Comparison of ENCODE assay signal across 8 cellular contexts in the genomic region with DNA sequence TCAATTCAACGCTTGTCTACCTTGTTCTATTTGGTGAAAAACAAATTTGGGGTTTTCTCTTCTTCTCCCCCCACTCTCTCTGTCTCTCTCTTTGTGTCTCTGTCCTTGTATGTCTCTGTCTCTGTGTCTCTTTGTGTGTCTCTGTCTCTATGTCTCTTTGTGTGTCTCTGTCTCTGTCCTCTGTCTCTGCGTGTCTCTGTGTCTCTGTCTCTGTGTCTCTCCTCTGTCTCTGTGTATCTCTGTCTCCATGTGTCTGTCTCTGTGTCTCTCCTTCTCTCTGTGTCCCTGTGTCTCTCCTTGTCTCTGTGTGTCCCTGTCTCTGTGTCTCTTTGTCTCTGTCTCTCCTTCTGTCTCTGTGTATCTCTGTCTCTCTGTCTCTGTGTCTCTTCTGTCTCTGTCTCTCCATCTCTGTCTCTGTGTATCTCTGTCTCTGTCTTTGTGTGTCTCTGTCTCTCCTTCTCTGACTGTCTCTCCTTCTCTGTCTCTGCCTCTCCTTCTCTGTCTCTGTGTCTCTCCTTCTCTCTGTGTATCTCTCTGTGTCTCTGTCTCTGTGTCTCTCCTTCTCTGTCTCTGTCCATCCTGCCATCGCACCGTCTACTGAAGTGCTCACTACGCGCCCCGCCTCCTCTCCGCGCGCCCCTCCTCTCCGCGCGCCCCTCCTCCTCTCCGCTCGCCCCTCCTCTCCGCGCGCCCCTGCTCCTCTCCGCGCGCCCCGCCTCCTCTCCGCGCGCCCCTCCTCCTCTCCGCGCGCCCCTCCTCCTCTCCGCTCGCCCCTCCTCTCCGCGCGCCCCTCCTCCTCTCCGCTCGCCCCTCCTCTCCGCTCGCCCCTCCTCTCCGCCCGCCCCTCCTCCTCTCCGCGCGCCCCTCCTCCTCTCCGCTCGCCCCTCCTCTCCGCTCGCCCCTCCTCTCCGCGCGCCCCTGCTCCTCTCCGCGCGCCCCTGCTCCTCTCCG. TPM values are rescaled to one million over a fixed set of nuclear protein-coding genes. Genes with fewer than 3 reads are reported as not detected.
DNase-seq lines count a peak whose midpoint lies in the region; ATAC-seq and TF ChIP-seq lines count a peak whose summit lies in the region.

No MANE protein-coding gene starts in this region.

- H2AFZ ChIP-seq in SK-N-SH (ENCODE audit: low read depth), result peak overlapping the region; percentile 97

- WGBS in SK-N-SH (ENCODE audit: low lambda C conversion rate), result 4% methylated on average over 21 of the region's 53 CpGs

- peak overlapping the region in 1 of 2 donors; percentile 70 for H3K27ac Mint-ChIP-seq in natural killer cell

- TF ChIP-seq RAD21 in SK-N-SH (IDR thresholded peaks at IDR 0.05; ENCODE audit: low read length), result no peak

- H3K9me3 ChIP-seq in SK-N-SH, result no peaks in the 10 kb centered on the region
- H3K9me3 ChIP-seq in NT2/D1 (ENCODE audit: insufficient read depth, low read length), result no peaks in the 10 kb centered on the region

- POLR2A ChIA-PET in SK-N-SH (lab: Yijun Ruan, JAX), result no interaction called here

- H3K27me3 ChIP-seq in SK-N-SH (ENCODE audit: insufficient read depth), result peaks cover 4% of the 10 kb centered on the region
- H3K27me3 ChIP-seq in NT2/D1 (ENCODE audit: insufficient read depth, insufficient read length), result peaks cover 70% of the 10 kb centered on the region

- peaks cover 0 to 2% of the 10 kb centered on the region in 2 donors for H3K9me3 Mint-ChIP-seq in natural killer cell

- DNase-seq in SK-N-SH (no peak), NT2/D1 (ENCODE audit: low read depth, low spot score) (no peak), dermis blood vessel endothelial cell (peak; percentile 77), natural killer cell (no peak), NCI-H1048 (lab: John Stamatoyannopoulos, UW) (no peak), COLO668 (lab: John Stamatoyannopoulos, UW; ENCODE audit: unreplicated experiment) (no peak)

- H3K4me3 Mint-ChIP-seq in natural killer cell, result peak overlapping the region; percentile 82

- TF ChIP-seq EP300 in SK-N-SH (IDR thresholded peaks at IDR 0.05; ENCODE audit: borderline replicate concordance in 1 of 2, low read depth in 1 of 2, low read length in 1 of 2), result no peak

- H3K27me3 Mint-ChIP-seq in natural killer cell (ENCODE audit: low read depth in 2 of 2), result peaks cover 15 to 23% of the 10 kb centered on the region in 2 donors

- no peaks in the 10 kb centered on the region for H3K79me2 ChIP-seq in SK-N-SH (ENCODE audit: insufficient read depth)

- no peaks in the 10 kb centered on the region for H3K36me3 Mint-ChIP-seq in natural killer cell

- intact Hi-C loops in natural killer cell (cut with micrococcal nuclease), result no loop called here

- CTCF ChIA-PET in SK-N-SH (lab: Yijun Ruan, JAX), result interaction anchor here (1.1 kb wide), 1 partner anchor 183 kb away, joined by 5 read pairs; no protein-coding TSS in a partner anchor

- H3K4me1 ChIP-seq in SK-N-SH (ENCODE audit: control insufficient read depth in 1 of 2, insufficient read depth in 2 of 2, low read depth in 1 of 2, low read length in 1 of 2) (peaks cover 0 to 16% of the 10 kb centered on the region in 2 experiments; a peak in 1 of 4 replicates), NT2/D1 (ENCODE audit: insufficient read depth, insufficient read length) (peaks cover 13% of the 10 kb centered on the region)

- no peak overlapping the region for H3K9ac ChIP-seq in SK-N-SH
- no peak overlapping the region for H3K9ac ChIP-seq in NT2/D1 (ENCODE audit: insufficient read length, low read depth)

- peaks cover 22 to 38% of the 10 kb centered on the region in 2 donors for H3K4me1 Mint-ChIP-seq in natural killer cell

- H3F3A ChIP-seq in SK-N-SH (replicated peaks; ENCODE audit: insufficient read depth), result peaks cover 28% of the 10 kb centered on the region

- H4K20me1 ChIP-seq in SK-N-SH (ENCODE audit: insufficient read depth), result no peaks in the 10 kb centered on the region

- peak overlapping the region; percentile 20 to 64 for H3K4me3 ChIP-seq in SK-N-SH (ENCODE audit: low read depth in 2 of 2, low read length in 1 of 2)
- peak overlapping the region; percentile 31 for H3K4me3 ChIP-seq in NT2/D1 (ENCODE audit: insufficient read length, low read depth)

- peak overlapping the region; percentile 68 for H3K4me2 ChIP-seq in SK-N-SH

- H3K27ac ChIP-seq in SK-N-SH (ENCODE audit: low read depth in 2 of 2, low read length in 1 of 2), result peak overlapping the region; percentile 1 to 26; a peak in 1 of 4 replicates

- H3K9me2 ChIP-seq in SK-N-SH, result no peaks in the 10 kb centered on the region

- H3K36me3 ChIP-seq in SK-N-SH (replicated peaks in 1 of 2; ENCODE audit: control insufficient read depth in 1 of 2, insufficient read depth in 2 of 2, low read length in 1 of 2), result no peaks in the 10 kb centered on the region
- H3K36me3 ChIP-seq in NT2/D1 (ENCODE audit: insufficient read depth, insufficient read length, low read length), result no peaks in the 10 kb centered on the region

- ATAC-seq in SK-N-SH treated with all-trans-retinoic acid at 6 μM for 48 hours (no peak), natural killer cell (peak in 2 of 3 donors; percentile 53 to 65), HG02981 (IDR thresholded peaks at IDR 0.05; ENCODE audit: unreplicated experiment) (no peak)

- no peak for TF ChIP-seq CTCF in SK-N-SH (IDR thresholded peaks at IDR 0.05)
- TF ChIP-seq CTCF in natural killer cell (IDR thresholded peaks at IDR 0.05), result no peak

TF ChIP-seq in SK-N-SH, 30 proteins besides CTCF, POLR2A, EP300 and RAD21:
- TF ChIP-seq, protein P1, sequence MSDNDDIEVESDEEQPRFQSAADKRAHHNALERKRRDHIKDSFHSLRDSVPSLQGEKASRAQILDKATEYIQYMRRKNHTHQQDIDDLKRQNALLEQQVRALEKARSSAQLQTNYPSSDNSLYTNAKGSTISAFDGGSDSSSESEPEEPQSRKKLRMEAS (IDR thresholded peaks at IDR 0.05; ENCODE audit: low read depth), result no peak
- TF ChIP-seq NRF1 (IDR thresholded peaks at IDR 0.05; ENCODE audit: low read depth, low read length) (no peak), FOSL2 (IDR thresholded peaks at IDR 0.05; ENCODE audit: borderline replicate concordance, low read depth) (no peak), SMC3 (IDR thresholded peaks at IDR 0.05; ENCODE audit: low read depth, low read length) (no peak), ELF1 (IDR thresholded peaks at IDR 0.05) (no peak), TCF12 (IDR thresholded peaks at IDR 0.05) (no peak)
- TF ChIP-seq, protein P2, sequence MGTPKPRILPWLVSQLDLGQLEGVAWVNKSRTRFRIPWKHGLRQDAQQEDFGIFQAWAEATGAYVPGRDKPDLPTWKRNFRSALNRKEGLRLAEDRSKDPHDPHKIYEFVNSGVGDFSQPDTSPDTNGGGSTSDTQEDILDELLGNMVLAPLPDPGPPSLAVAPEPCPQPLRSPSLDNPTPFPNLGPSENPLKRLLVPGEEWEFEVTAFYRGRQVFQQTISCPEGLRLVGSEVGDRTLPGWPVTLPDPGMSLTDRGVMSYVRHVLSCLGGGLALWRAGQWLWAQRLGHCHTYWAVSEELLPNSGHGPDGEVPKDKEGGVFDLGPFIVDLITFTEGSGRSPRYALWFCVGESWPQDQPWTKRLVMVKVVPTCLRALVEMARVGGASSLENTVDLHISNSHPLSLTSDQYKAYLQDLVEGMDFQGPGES (IDR thresholded peaks at IDR 0.05; ENCODE audit: low read depth, low read length), result no peak

TF ChIP-seq in SK-N-SH treated with all-trans-retinoic acid at 6 μM for 48 hours, 23 proteins besides CTCF, POLR2A, EP300 and RAD21 (continues in another document):
- TF ChIP-seq TOX (CRISPR knock-in tag; IDR thresholded peaks at IDR 0.05; ENCODE audit: borderline replicate concordance) (no peak), RARB (CRISPR knock-in tag; IDR thresholded peaks at IDR 0.05) (no peak), ISL1 (CRISPR knock-in tag; IDR thresholded peaks at IDR 0.05) (no peak), ZFP30 (CRISPR knock-in tag; IDR thresholded peaks at IDR 0.05) (no peak), ZNF565 (CRISPR knock-in tag; conservative IDR thresholded peaks at IDR 0.05; ENCODE audit: low read depth) (no peak), OSR1 (CRISPR knock-in tag; IDR thresholded peaks at IDR 0.05) (no peak), ZFP3 (CRISPR knock-in tag; IDR thresholded peaks at IDR 0.05) (no peak)
- TF ChIP-seq, protein P3, sequence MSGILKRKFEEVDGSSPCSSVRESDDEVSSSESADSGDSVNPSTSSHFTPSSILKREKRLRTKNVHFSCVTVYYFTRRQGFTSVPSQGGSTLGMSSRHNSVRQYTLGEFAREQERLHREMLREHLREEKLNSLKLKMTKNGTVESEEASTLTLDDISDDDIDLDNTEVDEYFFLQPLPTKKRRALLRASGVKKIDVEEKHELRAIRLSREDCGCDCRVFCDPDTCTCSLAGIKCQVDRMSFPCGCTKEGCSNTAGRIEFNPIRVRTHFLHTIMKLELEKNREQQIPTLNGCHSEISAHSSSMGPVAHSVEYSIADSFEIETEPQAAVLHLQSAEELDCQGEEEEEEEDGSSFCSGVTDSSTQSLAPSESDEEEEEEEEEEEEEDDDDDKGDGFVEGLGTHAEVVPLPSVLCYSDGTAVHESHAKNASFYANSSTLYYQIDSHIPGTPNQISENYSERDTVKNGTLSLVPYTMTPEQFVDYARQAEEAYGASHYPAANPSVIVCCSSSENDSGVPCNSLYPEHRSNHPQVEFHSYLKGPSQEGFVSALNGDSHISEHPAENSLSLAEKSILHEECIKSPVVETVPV (CRISPR knock-in tag; IDR thresholded peaks at IDR 0.05), result no peak

RNA-seq across cellular contexts. Expression of a gene that starts 12.8 kb away (rescaled TPM):
- 0.44 and 1.1 TPM in 2 replicates for polyA plus RNA-seq in SK-N-SH (2012; rRNA removed)
- polyA plus RNA-seq in SK-N-SH (2012; cell fraction: cytosol; rRNA removed), result 0.04 and 0.10 TPM in 2 replicates
- 6.2 and 6.7 TPM in 2 replicates for polyA plus RNA-seq in SK-N-SH (2012; cell fraction: nucleus; rRNA removed)
- total RNA-seq in dermis blood vessel endothelial cell (3.2 and 6.6 TPM in 2 replicates), natural killer cell (not detected)

RNA-seq across cellular contexts. Expression of a gene that starts 21.0 kb away (rescaled TPM):
- polyA plus RNA-seq in SK-N-SH (2012; rRNA removed), result 0.03 TPM in 1 of 2 replicates, not detected in the other
- not detected in 2 replicates for polyA plus RNA-seq in SK-N-SH (2012; cell fraction: cytosol; rRNA removed)
- 0.02 and 0.15 TPM in 2 replicates for polyA plus RNA-seq in SK-N-SH (2012; cell fraction: nucleus; rRNA removed)
- 0.17 TPM in 1 of 2 replicates, not detected in the other for total RNA-seq in dermis blood vessel endothelial cell
- total RNA-seq in natural killer cell, result not detected

Comparison
In these comparisons a context has a peak if more than half of its experiments do, and no peak if none do; other contexts are left out.
1. ATAC-seq: peak in natural killer cell (2 of 3); none in SK-N-SH treated with all-trans-retinoic acid at 6 μM for 48 hours (single experiment) and HG02981 (single experiment).